30 cellular contexts compared by ENCODE assay signal in the genomic region with DNA sequence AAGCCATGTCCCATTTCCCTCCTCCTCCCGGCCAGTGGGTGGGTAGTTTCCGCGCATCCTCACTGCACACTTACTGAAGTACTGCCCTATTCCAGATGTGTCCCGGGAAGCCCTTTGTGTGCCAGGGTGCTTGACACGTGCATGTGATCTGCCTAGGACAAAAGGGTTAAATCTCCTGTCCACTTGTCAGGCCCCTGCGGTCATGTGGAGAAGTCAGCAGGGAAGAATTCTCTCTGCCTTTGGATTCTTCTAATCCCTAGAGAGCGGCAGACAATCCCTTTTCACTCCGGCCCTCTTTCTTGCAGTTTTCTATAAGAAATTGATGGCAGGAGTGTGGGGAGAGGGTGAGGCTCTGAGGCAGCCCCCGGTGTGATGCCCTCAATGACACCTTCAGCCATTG. TPM values are rescaled to one million over a fixed set of nuclear protein-coding genes. Genes with fewer than 3 reads are reported as not detected.
A peak's percentile ranks its signal among the peaks of the same experiment; 100 is the strongest.
DNase-seq lines count a peak whose midpoint lies in the region; ATAC-seq, FAIRE-seq and TF ChIP-seq lines count a peak whose summit lies in the region.
"Had no signal": no experiment of that assay in that cellular context is flagged by ENCODE, and none has a peak within 500 bp of the region (broad histone marks: within the 10 kb centered on the region; RNA-seq: fewer than 3 reads in every experiment).

No MANE protein-coding gene starts in this region.

- no peak overlapping the region for H2BK20ac ChIP-seq in H1 (ENCODE audit: low read length)

- H4K91ac ChIP-seq in H1 (replicated peaks; ENCODE audit: insufficient read length, low read length) = no peak overlapping the region

- H3K23me2 ChIP-seq in H1 (ENCODE audit: low read depth, low read length) = no peaks in the 10 kb centered on the region

- peaks cover 10 to 32% of the 10 kb centered on the region in 2 donors for H3K27me3 Mint-ChIP-seq in CD4-positive, alpha-beta memory T cell

- H2AFZ ChIP-seq in H1 (ENCODE audit: low read length) (no peak overlapping the region), HepG2 (ENCODE audit: low read length) (no peak overlapping the region)
- H2AFZ ChIP-seq: PC-9 had no signal

- FAIRE-seq in H1 (lab: Jason Lieb, UNC) (no peak), HepG2 (lab: Jason Lieb, UNC) (no peak)
- FAIRE-seq: GM12878 had no signal

- no peak overlapping the region for H2AK5ac ChIP-seq in H1 (ENCODE audit: low read depth, low read length)

- no peaks in the 10 kb centered on the region; the same call in 1 of the 2 replicates for H3K79me1 ChIP-seq in H1 (ENCODE audit: low read depth, low read length)

- no peak overlapping the region for H2BK120ac ChIP-seq in H1 (replicated peaks; ENCODE audit: low read depth, low read length)

- H3K27ac Mint-ChIP-seq in CD4-positive, alpha-beta memory T cell = no peak overlapping the region
- H3K27ac Mint-ChIP-seq: CD8-positive, alpha-beta T cell; HFFc6 had no signal

- H3K9me3 ChIP-seq in HUES64 (ENCODE audit: insufficient read depth, low read depth, low read length) (no peaks in the 10 kb centered on the region), H1 (ENCODE audit: insufficient read depth in 2 of 2, low read depth in 1 of 2, low read length in 1 of 2) (no peaks in the 10 kb centered on the region), HepG2 (ENCODE audit: low read length) (no peaks in the 10 kb centered on the region)
- no peaks in the 10 kb centered on the region for H3K9me3 ChIP-seq in CD4-positive, alpha-beta memory T cell (ENCODE audit: control insufficient read depth in 1 of 2, low read length in 2 of 2)
- H3K9me3 ChIP-seq: Caco-2, SJSA1 had no signal

- no peak overlapping the region for H3K4ac ChIP-seq in H1 (replicated peaks; ENCODE audit: insufficient read length, low read depth, low read length)

- H3K27me3 ChIP-seq in HUES64 (ENCODE audit: insufficient read depth, low read length) (peaks cover 21% of the 10 kb centered on the region; the same call in 1 of the 2 replicates), H1 (replicated peaks in 1 of 4; ENCODE audit: control insufficient read depth in 3 of 4, extremely low read depth in 1 of 4, insufficient read depth in 3 of 4, low read length in 3 of 4) (peaks cover 0 to 2% (median 0%) of the 10 kb centered on the region in 4 experiments; a peak in 1 of 7 replicates), HepG2 (ENCODE audit: control insufficient read depth in 1 of 2, insufficient read depth in 2 of 2, low read length in 2 of 2) (peaks cover 1 to 46% of the 10 kb centered on the region in 2 experiments; a peak in 4 of 5 replicates)
- H3K27me3 ChIP-seq in CD4-positive, alpha-beta memory T cell (ENCODE audit: insufficient read depth, low read length) = no peaks in the 10 kb centered on the region
- H3K27me3 ChIP-seq: BLaER1 treated with 17β-estradiol and CSF1 and Interleukin-3, amounts not matched to agents 10 nM and 100 nM; SJSA1 had no signal

- H3K36me3 Mint-ChIP-seq in CD4-positive, alpha-beta memory T cell = no peaks in the 10 kb centered on the region
- H3K36me3 Mint-ChIP-seq: CD8-positive, alpha-beta T cell had no signal

- WGBS in HUES64 = 61% methylated on average over 9 of the region's 9 CpGs
- WGBS in H1 (ENCODE audit: extremely low coverage in 1 of 2, insufficient coverage in 1 of 2, insufficient read length in 1 of 2, insufficient replicate concordance in 2 of 2, low coverage in 1 of 2, low lambda C conversion rate in 2 of 2, missing lambda C conversion rate in 1 of 2), 2 experiments = 66% methylated on average over 9 of the region's 9 CpGs; no CpG with 5 or more reads in 1 of the 2 experiments
- 33% methylated on average over 9 of the region's 9 CpGs for WGBS in HepG2 (ENCODE audit: low lambda C conversion rate)

- H3K4me1 ChIP-seq in HUES64 (ENCODE audit: insufficient read depth, low read length) (peaks cover 5% of the 10 kb centered on the region; the same call in 1 of the 2 replicates), H1 (replicated peaks in 1 of 4; ENCODE audit: control insufficient read depth in 3 of 4, insufficient read depth in 4 of 4, low read length in 3 of 4) (peaks cover 0 to 6% (median 0%) of the 10 kb centered on the region in 4 experiments; a peak in 2 of 7 replicates), HepG2 (ENCODE audit: insufficient read depth, low read length) (no peaks in the 10 kb centered on the region)
- no peaks in the 10 kb centered on the region for H3K4me1 ChIP-seq in CD4-positive, alpha-beta memory T cell (ENCODE audit: insufficient read depth, low read length)
- H3K4me1 ChIP-seq: Caco-2 had no signal

- H3K27ac ChIP-seq in HUES64 (ENCODE audit: low read depth, low read length) = peak overlapping the region; percentile 40; the same call in 1 of the 2 replicates
- no peak overlapping the region for H3K27ac ChIP-seq in H1 (ENCODE audit: low read depth, low read length)
- H3K27ac ChIP-seq in HepG2 (ENCODE audit: extremely low read length, insufficient read depth, low read length) = no peak overlapping the region
- no peak overlapping the region for H3K27ac ChIP-seq in CD4-positive, alpha-beta memory T cell (ENCODE audit: low read depth, low read length)
- H3K27ac ChIP-seq: BLaER1 treated with 17β-estradiol and CSF1 and Interleukin-3, amounts not matched to agents 10 nM and 100 nM; PC-9; SJSA1 had no signal

- intact Hi-C loops in HepG2 (cut with micrococcal nuclease; ENCODE audit: unreplicated experiment) = no loop called here
- intact Hi-C loops in CD4-positive, alpha-beta memory T cell (cut with micrococcal nuclease) = no loop called here

- no peak overlapping the region for H3K23ac ChIP-seq in H1 (ENCODE audit: insufficient read length)

- POLR2A ChIA-PET in H1 (lab: Charles Lee; ENCODE audit: partially characterized antibody) = no interaction called here
- POLR2A ChIA-PET in HepG2 (lab: Yijun Ruan, JAX) = no interaction called here
- POLR2A ChIA-PET in CD4-positive, alpha-beta memory T cell (lab: Charles Lee; ENCODE audit: partially characterized antibody) = no interaction called here

- no peak overlapping the region for H3K18ac ChIP-seq in H1 (ENCODE audit: extremely low read depth, low read length)

- H3K4me3 ChIP-seq in AG10803 (ENCODE audit: low read length) = no peak overlapping the region
- H3K4me3 ChIP-seq in HUES64 (ENCODE audit: low read length) = no peak overlapping the region
- H3K4me3 ChIP-seq in H1 (ENCODE audit: extremely low read depth in 1 of 4, insufficient read depth in 2 of 4, low read depth in 3 of 4, low read length in 4 of 4) = no peak overlapping the region
- H3K4me3 ChIP-seq in HepG2 (replicated peaks in 1 of 3; ENCODE audit: insufficient read depth in 1 of 3, low read depth in 2 of 3, low read length in 3 of 3) = no peak overlapping the region
- H3K4me3 ChIP-seq in CD4-positive, alpha-beta memory T cell (ENCODE audit: low read length in 2 of 2) = no peak overlapping the region
- H3K4me3 ChIP-seq: BLaER1 treated with 17β-estradiol and CSF1 and Interleukin-3, amounts not matched to agents 10 nM and 100 nM; GM12878; PC-9; SJSA1 had no signal

- CTCF ChIA-PET in H1 (lab: Charles Lee; ENCODE audit: partially characterized antibody) = interaction anchor here (1.2 to 1.4 kb wide), 3 partner anchors 8 to 269 kb away, joined by 3 to 4 read pairs (median 3); no protein-coding TSS in a partner anchor
- CTCF ChIA-PET in HepG2 (lab: Yijun Ruan, JAX; ENCODE audit: low intra/inter-chr PET ratio, low total read pairs) = no interaction called here
- CTCF ChIA-PET in CD4-positive, alpha-beta memory T cell (lab: Charles Lee; ENCODE audit: partially characterized antibody) = no interaction called here

- H2BK15ac ChIP-seq in H1 (ENCODE audit: low read length) = no peak overlapping the region

- TF ChIP-seq POLR2A in H1 (IDR thresholded peaks at IDR 0.05; ENCODE audit: control extremely low read depth in 1 of 2, low read depth in 2 of 2, low read length in 2 of 2) (no peak), HepG2 (IDR thresholded peaks at IDR 0.05; ENCODE audit: insufficient read depth in 1 of 2, low read depth in 2 of 2, low read length in 2 of 2) (no peak)

- no peak overlapping the region for H2BK5ac ChIP-seq in H1 (ENCODE audit: low read depth, low read length)

- H3K9ac ChIP-seq in HUES64 (ENCODE audit: low read depth, low read length) = no peak overlapping the region
- H3K9ac ChIP-seq in H1 (replicated peaks in 1 of 4; ENCODE audit: extremely low read depth in 1 of 4, low read depth in 3 of 4, low read length in 3 of 4) = no peak overlapping the region
- no peak overlapping the region for H3K9ac ChIP-seq in HepG2 (ENCODE audit: insufficient read depth, low read depth, low read length)
- H3K9ac ChIP-seq: BLaER1 treated with 17β-estradiol and CSF1 and Interleukin-3, amounts not matched to agents 10 nM and 100 nM had no signal

- H3K14ac ChIP-seq in H1 (ENCODE audit: insufficient read length) = no peak overlapping the region

- no peak overlapping the region for H3K56ac ChIP-seq in H1 (replicated peaks; ENCODE audit: insufficient read length, low read depth, low read length)

- H4K20me1 ChIP-seq in H1 (replicated peaks in 1 of 2; ENCODE audit: control insufficient read depth in 1 of 2, insufficient read depth in 2 of 2, low read length in 2 of 2) (no peaks in the 10 kb centered on the region), HepG2 (ENCODE audit: insufficient read depth, low read length) (no peaks in the 10 kb centered on the region)

- ATAC-seq in HepG2 = no peak
- ATAC-seq in GM21515 (IDR thresholded peaks at IDR 0.05; ENCODE audit: unreplicated experiment) = no peak
- ATAC-seq: CD8-positive, alpha-beta T cell; GM12878; Right ventricle myocardium inferior had no signal

- no peaks in the 10 kb centered on the region for H3K4me1 Mint-ChIP-seq in CD4-positive, alpha-beta memory T cell

- no peak overlapping the region for H3K4me2 ChIP-seq in H1 (ENCODE audit: insufficient read depth in 1 of 2, low read depth in 2 of 2, low read length in 2 of 2)
- no peak overlapping the region for H3K4me2 ChIP-seq in HepG2 (ENCODE audit: low read depth, low read length)
- H3K4me2 ChIP-seq: BLaER1 treated with 17β-estradiol and CSF1 and Interleukin-3, amounts not matched to agents 10 nM and 100 nM; PC-9 had no signal

- H3K79me2 ChIP-seq in H1 (ENCODE audit: control insufficient read depth in 1 of 2, insufficient read depth in 2 of 2, low read length in 2 of 2) (no peaks in the 10 kb centered on the region), HepG2 (ENCODE audit: insufficient read depth, low read length) (no peaks in the 10 kb centered on the region)

- TF ChIP-seq EP300 in H1 (IDR thresholded peaks at IDR 0.05; ENCODE audit: borderline replicate concordance in 1 of 2, low read depth in 2 of 2, low read length in 2 of 2) (no peak), HepG2 (IDR thresholded peaks at IDR 0.05; ENCODE audit: low read depth in 2 of 2, low read length in 2 of 2) (no peak), HepG2 (CRISPR knock-in tag; IDR thresholded peaks at IDR 0.05; ENCODE audit: borderline replicate concordance) (no peak)

- no peaks in the 10 kb centered on the region for H3K36me3 ChIP-seq in HUES64 (ENCODE audit: insufficient read depth, low read length)
- no peaks in the 10 kb centered on the region for H3K36me3 ChIP-seq in H1 (ENCODE audit: control insufficient read depth in 2 of 4, insufficient read depth in 4 of 4, low read length in 3 of 4)
- no peaks in the 10 kb centered on the region for H3K36me3 ChIP-seq in HepG2 (replicated peaks in 1 of 2; ENCODE audit: control insufficient read depth in 1 of 2, insufficient read depth in 2 of 2, low read length in 2 of 2)
- no peaks in the 10 kb centered on the region for H3K36me3 ChIP-seq in CD4-positive, alpha-beta memory T cell (ENCODE audit: insufficient read depth, low read length)
- H3K36me3 ChIP-seq: SJSA1 had no signal

- TF ChIP-seq CTCF in AG10803 (conservative IDR thresholded peaks at IDR 0.05; ENCODE audit: low read length) (no peak), H1 (IDR thresholded peaks at IDR 0.05; ENCODE audit: control extremely low read depth in 1 of 3, insufficient read depth in 1 of 3, low read depth in 1 of 3, low read length in 3 of 3) (no peak), HepG2 (CRISPR knock-in tag; IDR thresholded peaks at IDR 0.05) (no peak)

- BruUV-seq in HepG2 (replicated peaks; lab: Mats Ljungman, UMichigan) = no TSS peak

- no peak overlapping the region for H4K5ac ChIP-seq in H1 (ENCODE audit: insufficient read length, low read depth, low read length)

- DNase-seq in AG10803 (ENCODE audit: low read depth) (peak; percentile 46), H1 (ENCODE audit: low read depth in 1 of 2, low spot score in 2 of 2) (no peak), myocyte (ENCODE audit: low read depth) (peak; percentile 33), pons (ENCODE audit: low spot score) (no peak), HepG2 (ENCODE audit: low spot score) (no peak)
- DNase-seq in CD4-positive, alpha-beta memory T cell = no peak
- DNase-seq: AML-193; Caco-2; CD8-positive, alpha-beta T cell; GDM1; H9; HFFc6; NCI-H1092; NCI-H1417 treated with DMSO at 0.1 percent for 48 hours; NCI-H1694 treated with DMSO at 0.1 percent for 48 hours; NCI-H2081; NCI-H2171 treated with DMSO at 0.1 percent for 48 hours; NCI-H345; NCI-H510A treated with DMSO at 0.1 percent for 48 hours; NCI-H774; NK-92 treated with Interleukin-12 subunit alpha and Interleukin-12 subunit beta, amount 100 ng/mL, for 24 hours; PC-9; T-helper 1 cell had no signal

- TF ChIP-seq RAD21 in H1 (IDR thresholded peaks at IDR 0.05 in 1 of 2, conservative IDR thresholded peaks at IDR 0.05 in 1 of 2; ENCODE audit: low read depth in 2 of 2, low read length in 2 of 2) (no peak), HepG2 (CRISPR knock-in tag; IDR thresholded peaks at IDR 0.05) (no peak)

- peaks cover 0 to 2% (median 0%) of the 10 kb centered on the region in 8 donors for H3K9me3 Mint-ChIP-seq in CD4-positive, alpha-beta memory T cell
- H3K9me3 Mint-ChIP-seq: CD8-positive, alpha-beta T cell; H9 had no signal

- H3K4me3 Mint-ChIP-seq in CD4-positive, alpha-beta memory T cell = no peak overlapping the region
- H3K4me3 Mint-ChIP-seq: CD8-positive, alpha-beta T cell; H9; HFFc6 had no signal

- H4K8ac ChIP-seq in H1 (ENCODE audit: extremely low read depth, insufficient read depth, low read length) = no peak overlapping the region

- in situ Hi-C loops in HepG2 (cut with HindIII; ENCODE audit: extremely low pct_ligation_motif_present, low pct_unique_long_range_greater_than_20kb) = no loop called here

- H2BK12ac ChIP-seq in H1 (ENCODE audit: low read depth, low read length) = no peak overlapping the region

RNA-seq across cellular contexts. Expression of a gene that starts 19.8 kb away (rescaled TPM):
- 5.6 TPM for polyA plus RNA-seq in HUES64 (2013, experiment 1 of 2)
- polyA plus RNA-seq in HUES64 (2013, experiment 2 of 2) = 5.3 TPM
- total RNA-seq in H1 (2021; fragmentation: NEBNext Ultra II Directional; extraction: Animal tissue kit (Norgen Biotek cat#: 25700)) = 3.2 and 4.5 TPM in 2 replicates
- polyA plus RNA-seq in H1 (2011; rRNA removed) (3.0 and 4.4 TPM in 2 replicates), HepG2 (2011; rRNA removed) (not detected in 2 replicates)
- 2.0 TPM for polyA plus RNA-seq in H1 (2011; cell fraction: cytosol; rRNA removed)
- 5.9 TPM for polyA plus RNA-seq in H1 (2011; cell fraction: nucleus; rRNA removed)
- 2.6 to 4.5 TPM (median 3.3 TPM) in 4 replicates for polyA plus RNA-seq in H1 (2012, experiment 1 of 2)
- 2.2 TPM for polyA plus RNA-seq in H1 (2012, experiment 2 of 2)
- 2.8 TPM for polyA plus RNA-seq in H1 (2013, experiment 1 of 2)
- polyA plus RNA-seq in H1 (2013, experiment 2 of 2) = 3.5 TPM
- 2.2 and 3.7 TPM in 2 replicates for polyA minus RNA-seq in H1 (2011; rRNA and poly(A)+ RNA removed)
- polyA minus RNA-seq in H1 (2011; cell fraction: cytosol; rRNA and poly(A)+ RNA removed) = 1.5 TPM
- polyA minus RNA-seq in H1 (2011; cell fraction: nucleus; rRNA and poly(A)+ RNA removed) = 4.5 TPM
- total RNA-seq in myocyte (28.6 and 30.8 TPM in 2 replicates), HepG2 (2016; rRNA removed; fragmentation: Illumina TruSeq; extraction: Trizol) (not detected in 2 replicates)
- 25.6 TPM for polyA plus RNA-seq in myocyte (2012)
- not detected in 2 replicates for total RNA-seq in HepG2 (2016; cell fraction: cytosol; rRNA removed; fragmentation: Illumina TruSeq; extraction: Trizol; ENCODE audit: low read depth)
- total RNA-seq in HepG2 (2016; cell fraction: insoluble cytoplasmic fraction; rRNA removed; fragmentation: Illumina TruSeq; extraction: Trizol) = not detected in 2 replicates
- not detected in 2 replicates for total RNA-seq in HepG2 (2016; cell fraction: membrane; rRNA removed; fragmentation: Illumina TruSeq; extraction: Trizol)
- total RNA-seq in HepG2 (2016; cell fraction: nucleus; rRNA removed; fragmentation: Illumina TruSeq; extraction: Trizol) = not detected in 2 replicates
- not detected in 2 replicates for polyA plus RNA-seq in HepG2 (2011; cell fraction: cytosol; rRNA removed)
- polyA plus RNA-seq in HepG2 (2011; cell fraction: nucleus; rRNA removed) = not detected in 2 replicates
- polyA plus RNA-seq in HepG2 (2012) = not detected in 2 replicates
- polyA plus RNA-seq in HepG2 (2016; cell fraction: cytosol; fragmentation: Illumina TruSeq; extraction: Trizol; ENCODE audit: low read depth) = not detected in 2 replicates
- not detected in 2 replicates for polyA plus RNA-seq in HepG2 (2016; cell fraction: insoluble cytoplasmic fraction; fragmentation: Illumina TruSeq; extraction: Trizol; ENCODE audit: low read depth)
- not detected in 2 replicates for polyA plus RNA-seq in HepG2 (2016; cell fraction: membrane; fragmentation: Illumina TruSeq; extraction: Trizol; ENCODE audit: low read depth)
- not detected in 2 replicates for polyA plus RNA-seq in HepG2 (2016; cell fraction: nucleus; fragmentation: Illumina TruSeq; extraction: Trizol; ENCODE audit: insufficient read depth, low read depth)
- polyA minus RNA-seq in HepG2 (2011; rRNA and poly(A)+ RNA removed; ENCODE audit: low replicate concordance) = not detected in 2 replicates
- polyA minus RNA-seq in HepG2 (2011; cell fraction: cytosol; rRNA and poly(A)+ RNA removed) = not detected in 2 replicates
- polyA minus RNA-seq in HepG2 (2011; cell fraction: nucleus; rRNA and poly(A)+ RNA removed) = not detected in 2 replicates
- total RNA-seq in CD4-positive, alpha-beta memory T cell = not detected
- polyA plus RNA-seq in CD4-positive, alpha-beta memory T cell = not detected
- total RNA-seq: A172; Caco-2; CD8-positive, alpha-beta T cell; GM12878; PC-9 had no signal
- polyA plus RNA-seq: GM12878 had no signal

Comparison
In these comparisons a context has a peak if more than half of its experiments do, and no peak if none do; other contexts are left out.
1. DNase-seq: peak in AG10803 (single experiment) and myocyte (single experiment); none in H1 (0 of 2), pons (single experiment), HepG2 (single experiment) and CD4-positive, alpha-beta memory T cell (0 of 5).